In the genomic region with DNA sequence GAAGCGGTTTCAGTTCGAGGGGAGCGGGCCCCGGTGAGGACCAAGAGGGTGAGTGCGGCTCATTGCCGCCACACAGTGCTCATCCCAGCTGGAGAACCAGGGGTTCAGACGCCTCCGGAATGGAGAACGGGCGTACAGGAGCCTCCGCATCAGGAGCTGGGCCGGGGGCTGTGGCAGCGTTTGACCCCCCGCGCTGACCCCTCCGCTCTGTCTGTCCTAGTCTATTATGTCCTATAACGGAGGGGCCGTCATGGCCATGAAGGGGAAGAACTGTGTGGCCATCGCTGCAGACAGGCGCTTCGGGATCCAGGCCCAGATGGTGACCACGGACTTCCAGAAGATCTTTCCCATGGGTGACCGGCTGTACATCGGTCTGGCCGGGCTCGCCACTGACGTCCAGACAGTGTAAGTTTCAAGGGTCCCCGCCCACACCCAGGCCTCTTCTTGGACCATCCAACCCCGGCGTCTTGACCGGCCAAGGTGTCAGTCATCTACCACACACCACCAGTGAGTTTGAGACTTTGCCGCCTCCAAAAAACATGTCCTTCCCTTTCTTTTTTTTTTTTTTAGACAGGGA, we compare ENCODE assay signal across 8 cellular contexts. TPM values are rescaled to one million over a fixed set of nuclear protein-coding genes. Genes with fewer than 3 reads are reported as not detected.
A peak's percentile ranks its signal among the peaks of the same experiment; 100 is the strongest.
DNase-seq lines count a peak whose midpoint lies in the region; ATAC-seq and TF ChIP-seq lines count a peak whose summit lies in the region.

No MANE protein-coding gene starts in this region.

- H3K4me1 Mint-ChIP-seq in T-cell = peaks cover 50 to 57% (median 55%) of the 10 kb centered on the region in 3 donors

- DNase-seq in left cardiac atrium (no peak), cardiac septum (ENCODE audit: low spot score) (no peak), T-cell (no peak), left ventricle myocardium inferior (no peak), spleen (peak; percentile 89), middle frontal gyrus (ENCODE audit: extremely low spot score, low spot score) (no peak), SKM-1 treated with dmso at 0.1 percent for 144 hours (lab: John Stamatoyannopoulos, UW; ENCODE audit: unreplicated experiment) (no peak)

- H3K27me3 Mint-ChIP-seq in T-cell = peaks cover 6 to 28% of the 10 kb centered on the region in 2 donors

- peak overlapping the region; percentile 88 to 99 (median 99) for H3K4me3 Mint-ChIP-seq in T-cell

- peaks cover 18% of the 10 kb centered on the region for H3K36me3 Mint-ChIP-seq in T-cell

- peaks cover 37% of the 10 kb centered on the region for H3K36me3 ChIP-seq in left ventricle myocardium inferior
- peaks cover 3 to 47% (median 37%) of the 10 kb centered on the region in 6 donors for H3K36me3 ChIP-seq in spleen

- no peaks in the 10 kb centered on the region for H3K27me3 ChIP-seq in left ventricle myocardium inferior (ENCODE audit: low read depth)
- H3K27me3 ChIP-seq in spleen (replicated peaks in 1 of 7) = peaks cover 0 to 36% (median 29%) of the 10 kb centered on the region in 7 donors

- no peak for TF ChIP-seq POLR2A in spleen (IDR thresholded peaks at IDR 0.05)

- H3K27ac ChIP-seq in left ventricle myocardium inferior (replicated peaks) = peak overlapping the region; percentile 96
- H3K27ac ChIP-seq in spleen = peak overlapping the region; percentile 67 to 96 (median 92)

- H3K4me3 ChIP-seq in left ventricle myocardium inferior (peak overlapping the region; percentile 78), spleen (peak overlapping the region; percentile 69 to 96 (median 88))

- H3K9me3 ChIP-seq in left ventricle myocardium inferior (replicated peaks) (no peaks in the 10 kb centered on the region), spleen (no peaks in the 10 kb centered on the region)

- 6 to 13% (median 7%) methylated on average over 25 to 32 of the region's 32 CpGs for WGBS in spleen, 5 donors

- peak overlapping the region; percentile 97 for H3K27ac Mint-ChIP-seq in T-cell

- TF ChIP-seq CTCF in left ventricle myocardium inferior (IDR thresholded peaks at IDR 0.05; ENCODE audit: borderline replicate concordance) (no peak), spleen (IDR thresholded peaks at IDR 0.05 in 8 of 11, conservative IDR thresholded peaks at IDR 0.05 in 3 of 11) (no peak)

- peaks cover 68% of the 10 kb centered on the region for H3K4me1 ChIP-seq in left ventricle myocardium inferior
- peaks cover 40 to 90% (median 66%) of the 10 kb centered on the region in 6 donors for H3K4me1 ChIP-seq in spleen

- CTCF ChIA-PET in T-cell (lab: Charles Lee) = interaction anchor here (0.6 to 1.1 kb wide), 3 partner anchors 9 to 22 kb away, joined by 3 to 8 read pairs (median 4); no protein-coding TSS in a partner anchor

- H3K9me3 Mint-ChIP-seq in T-cell = no peaks in the 10 kb centered on the region

- intact Hi-C loops in left cardiac atrium (cut with DNase I) (loop anchor here in 1 of 2 donors (5.0 kb wide), 2 partner anchors 44 to 399 kb away; partner anchors contain the start of genes PIP4K2B and PLXDC1), cardiac septum (cut with DNase I) (loop anchor here (2.0 kb wide), 1 partner anchor 46 kb away; the partner anchor contains the start of gene PIP4K2B), left ventricle myocardium inferior (cut with micrococcal nuclease) (no loop called here), spleen (cut with DNase I; ENCODE audit: low total_unique reads) (no loop called here)

- peak; percentile 0 for ATAC-seq in left cardiac atrium
- ATAC-seq in T-cell (replicated peaks in 1 of 4) = peak in 3 of 4 experiments; percentile 2 to 5 (median 3)
- no peak for ATAC-seq in HG03025 (IDR thresholded peaks at IDR 0.05; ENCODE audit: low FRiP score, unreplicated experiment)

- POLR2A ChIA-PET in T-cell (lab: Charles Lee) = interaction anchor here (0.6 to 0.7 kb wide), 5 partner anchors 12 to 415 kb away, joined by 4 to 6 read pairs (median 5); no protein-coding TSS in a partner anchor

RNA-seq across cellular contexts. Expression of gene PSMB3, which starts 0.5 kb away (rescaled TPM):
- total RNA-seq in left cardiac atrium (100 to 1,000 TPM; 139 to 163 TPM), cardiac septum (141 TPM), T-cell (100 to 1,000 TPM in 3 of 5 donors, 10 to 100 TPM in 2; 81.2 to 116 (median 104) TPM), left ventricle myocardium inferior (149 TPM), spleen (100 to 1,000 TPM; 119 to 182 (median 162) TPM)
- 100 to 1,000 TPM; 199 to 235 (median 214) TPM for polyA plus RNA-seq in spleen

RNA-seq across cellular contexts. Expression of gene PCGF2, which starts 4.9 kb away (rescaled TPM):
- total RNA-seq in left cardiac atrium (10 to 100 TPM; 28.2 to 45.2 TPM), cardiac septum (29.3 TPM), T-cell (under 1 TPM in 3 of 5 donors, not detected in 2; 0.28 to 0.69 (median 0.53) TPM), left ventricle myocardium inferior (20.7 TPM), spleen (10 to 100 TPM; 13.1 to 57.6 (median 25.7) TPM)
- 10 to 100 TPM; 13.7 to 28.5 (median 25.7) TPM for polyA plus RNA-seq in spleen

RNA-seq across cellular contexts. Expression of gene CISD3, which starts 22.9 kb away (rescaled TPM):
- total RNA-seq in left cardiac atrium (10 to 100 TPM; 51.1 to 66.2 TPM), cardiac septum (67.1 TPM), T-cell (10 to 100 TPM; 10.7 to 21.5 (median 17.7) TPM), left ventricle myocardium inferior (75.9 TPM), spleen (10 to 100 TPM in 4 of 7 donors, 1 to 10 TPM in 3; 4.9 to 22.2 (median 11.5) TPM)
- polyA plus RNA-seq in spleen = 10 to 100 TPM; 11.2 to 27.5 (median 24.0) TPM

RNA-seq across cellular contexts. Expression of gene PIP4K2B, which starts 46.3 kb away (rescaled TPM):
- 10 to 100 TPM; 36.1 to 42.0 TPM for total RNA-seq in left cardiac atrium
- total RNA-seq in cardiac septum = 48.4 TPM
- total RNA-seq in T-cell = 10 to 100 TPM; 36.4 to 60.3 (median 52.6) TPM
- 42.7 TPM for total RNA-seq in left ventricle myocardium inferior
- total RNA-seq in spleen = 10 to 100 TPM; 30.9 to 48.4 (median 42.9) TPM
- polyA plus RNA-seq in spleen = 10 to 100 TPM; 11.4 to 21.3 (median 12.2) TPM

RNA-seq across cellular contexts. Expression of gene MLLT6, which starts 47.9 kb away (rescaled TPM):
- total RNA-seq in left cardiac atrium (10 to 100 TPM; 76.1 to 88.9 TPM), cardiac septum (92.2 TPM), T-cell (100 to 1,000 TPM; 412 to 506 (median 480) TPM), left ventricle myocardium inferior (74.1 TPM), spleen (100 to 1,000 TPM; 112 to 244 (median 183) TPM)
- 100 to 1,000 TPM in 1 of 3 donors, 10 to 100 TPM in 2; 27.3 to 124 (median 35.5) TPM for polyA plus RNA-seq in spleen

Comparison
In these comparisons a context has a peak if more than half of its experiments do, and no peak if none do; other contexts are left out.
1. RNA of gene PCGF2, which starts 4.9 kb away (total RNA-seq): 28.2 to 45.2 TPM in left cardiac atrium, 29.3 TPM in cardiac septum (single experiment), 13.1 to 57.6 TPM in spleen and 20.7 TPM in left ventricle myocardium inferior (single experiment); 0.28 to 0.69 TPM in T-cell; every median in the first group is over 4 times any median in the second.